8 cellular contexts compared by ENCODE assay signal in genomic region chr15:92883643-92884458, GRCh38. TPM values are rescaled to one million over a fixed set of nuclear protein-coding genes. Genes with fewer than 3 reads are reported as not detected.
A peak's percentile ranks its signal among the peaks of the same experiment; 100 is the strongest.
DNase-seq lines count a peak whose midpoint lies in the region; ATAC-seq and TF ChIP-seq lines count a peak whose summit lies in the region.

No MANE protein-coding gene starts in this region.

- H2BK120ac ChIP-seq in trophoblast cell (ENCODE audit: insufficient read depth, low read length, poor library complexity): peak overlapping the region; percentile 99

- H2BK12ac ChIP-seq in trophoblast cell (ENCODE audit: low read length): no peak overlapping the region

- no peak for ATAC-seq in GM21447 (IDR thresholded peaks at IDR 0.05; ENCODE audit: unreplicated experiment)

- H3K79me1 ChIP-seq in trophoblast cell (ENCODE audit: low read length): peaks cover 18% of the 10 kb centered on the region

- no peaks in the 10 kb centered on the region for H3K9me3 ChIP-seq in BLaER1 treated with 17β-estradiol and CSF1 and Interleukin-3, amounts not matched to agents 10 nM and 100 nM (replicated peaks in 1 of 11)
- H3K9me3 ChIP-seq in HUES64 (ENCODE audit: insufficient read depth, low read depth, low read length) (no peaks in the 10 kb centered on the region), fibroblast of lung (ENCODE audit: control insufficient read depth, insufficient read depth, low read depth, low read length) (no peaks in the 10 kb centered on the region), trophoblast cell (ENCODE audit: insufficient read depth, low read depth, low read length) (no peaks in the 10 kb centered on the region)

- H3K4me3 ChIP-seq in BLaER1 treated with 17β-estradiol and CSF1 and Interleukin-3, amounts not matched to agents 10 nM and 100 nM: peak overlapping the region; percentile 93 to 98 (median 94)
- H3K4me3 ChIP-seq in HUES64 (ENCODE audit: low read length) (peak overlapping the region; percentile 98), fibroblast of lung (replicated peaks in 1 of 4; ENCODE audit: control extremely low read depth in 1 of 4, insufficient read depth in 1 of 4, low read depth in 3 of 4, low read length in 4 of 4) (peak overlapping the region; percentile 68 to 88 (median 78)), trophoblast cell (ENCODE audit: low read depth, low read length) (peak overlapping the region; percentile 92)

- no peak overlapping the region for H3K14ac ChIP-seq in trophoblast cell (ENCODE audit: low read length)

- no peak overlapping the region for H3K23ac ChIP-seq in trophoblast cell (ENCODE audit: low read length)

- DNase-seq in fibroblast of lung (ENCODE audit: low read depth in 2 of 2) (peak; percentile 61 to 64), trophoblast cell (peak; percentile 26 to 74), AG20443 (ENCODE audit: low spot score) (no peak), amygdala (lab: John Stamatoyannopoulos, UW) (no peak)

- H3K4me1 ChIP-seq in BLaER1 treated with 17β-estradiol and CSF1 and Interleukin-3, amounts not matched to agents 10 nM and 100 nM: peaks cover 29 to 52% (median 41%) of the 10 kb centered on the region in 10 experiments
- peaks cover 54% of the 10 kb centered on the region for H3K4me1 ChIP-seq in HUES64 (ENCODE audit: insufficient read depth, low read length)
- H3K4me1 ChIP-seq in fibroblast of lung (ENCODE audit: control insufficient read depth, extremely low read depth, insufficient read depth, low read length): peaks cover 4% of the 10 kb centered on the region
- H3K4me1 ChIP-seq in trophoblast cell (ENCODE audit: control insufficient read depth in 1 of 2, insufficient read depth in 2 of 2, low read length in 2 of 2): peaks cover 3 to 6% of the 10 kb centered on the region in 2 experiments

- H4K8ac ChIP-seq in trophoblast cell (ENCODE audit: low read depth, low read length): no peak overlapping the region

- H2BK5ac ChIP-seq in trophoblast cell (ENCODE audit: low read depth, low read length, poor library complexity): no peak overlapping the region

- H3K18ac ChIP-seq in trophoblast cell (ENCODE audit: low read length): no peak overlapping the region

- H3K79me2 ChIP-seq in fibroblast of lung (ENCODE audit: control insufficient read depth, insufficient read depth, low read length) (peaks cover 63% of the 10 kb centered on the region), trophoblast cell (ENCODE audit: control insufficient read depth, insufficient read depth, low read length, poor library complexity) (peaks cover 10% of the 10 kb centered on the region)

- under 1% methylated on average over 16 of the region's 19 CpGs for WGBS in HUES64
- WGBS in trophoblast cell (ENCODE audit: extremely low coverage, insufficient coverage, insufficient read length): no CpG with 5 or more reads among the region's 19 CpGs

- no peak for TF ChIP-seq CTCF in VCaP (conservative IDR thresholded peaks at IDR 0.05)
- TF ChIP-seq CTCF in fibroblast of lung (conservative IDR thresholded peaks at IDR 0.05 in 1 of 2, IDR thresholded peaks at IDR 0.05 in 1 of 2; ENCODE audit: low read depth in 1 of 2, low read length in 2 of 2): no peak

- no peaks in the 10 kb centered on the region for H3K27me3 ChIP-seq in BLaER1 treated with 17β-estradiol and CSF1 and Interleukin-3, amounts not matched to agents 10 nM and 100 nM
- no peaks in the 10 kb centered on the region for H3K27me3 ChIP-seq in HUES64 (ENCODE audit: insufficient read depth, low read length)
- no peaks in the 10 kb centered on the region for H3K27me3 ChIP-seq in fibroblast of lung (ENCODE audit: control insufficient read depth, insufficient read depth, low read length)
- H3K27me3 ChIP-seq in trophoblast cell (ENCODE audit: insufficient read depth, low read length): no peaks in the 10 kb centered on the region

- peaks cover 30 to 52% (median 44%) of the 10 kb centered on the region in 11 experiments for H3K36me3 ChIP-seq in BLaER1 treated with 17β-estradiol and CSF1 and Interleukin-3, amounts not matched to agents 10 nM and 100 nM
- H3K36me3 ChIP-seq in HUES64 (ENCODE audit: insufficient read depth, low read length) (peaks cover 46% of the 10 kb centered on the region), fibroblast of lung (ENCODE audit: control insufficient read depth, insufficient read depth, low read length) (peaks cover 4% of the 10 kb centered on the region), trophoblast cell (ENCODE audit: control insufficient read depth in 1 of 2, insufficient read depth in 2 of 2, low read length in 2 of 2) (no peaks in the 10 kb centered on the region)

- H4K20me1 ChIP-seq in BLaER1 treated with 17β-estradiol and CSF1 and Interleukin-3, amounts not matched to agents 10 nM and 100 nM: peaks cover 6 to 59% (median 48%) of the 10 kb centered on the region in 11 experiments; a peak in 20 of 22 replicates
- no peaks in the 10 kb centered on the region for H4K20me1 ChIP-seq in fibroblast of lung (ENCODE audit: control insufficient read depth, extremely low read depth, insufficient read depth, low read length)

- H4K91ac ChIP-seq in trophoblast cell (ENCODE audit: low read depth, low read length): peak overlapping the region; percentile 100

- H3K27ac ChIP-seq in BLaER1 treated with 17β-estradiol and CSF1 and Interleukin-3, amounts not matched to agents 10 nM and 100 nM: peak overlapping the region; percentile 99 to 100 (median 100)
- H3K27ac ChIP-seq in HUES64 (ENCODE audit: low read depth, low read length) (peak overlapping the region; percentile 97), VCaP (peak overlapping the region; percentile 100), fibroblast of lung (ENCODE audit: insufficient read depth, low read length) (peak overlapping the region; percentile 89), trophoblast cell (ENCODE audit: low read depth, low read length) (peak overlapping the region; percentile 100)

- peak overlapping the region; percentile 55 to 87 (median 71); a peak in 18 of 22 replicates for H3K4me2 ChIP-seq in BLaER1 treated with 17β-estradiol and CSF1 and Interleukin-3, amounts not matched to agents 10 nM and 100 nM
- peak overlapping the region; percentile 89 for H3K4me2 ChIP-seq in fibroblast of lung (ENCODE audit: extremely low read depth, insufficient read depth, low read length)
- H3K4me2 ChIP-seq in trophoblast cell (ENCODE audit: low read length): peak overlapping the region; percentile 54

- peak overlapping the region; percentile 99 for H3K4ac ChIP-seq in trophoblast cell (ENCODE audit: low read depth, low read length)

- H2AFZ ChIP-seq in fibroblast of lung (ENCODE audit: low read length) (no peak overlapping the region), trophoblast cell (ENCODE audit: insufficient read depth, low read length, poor library complexity) (no peak overlapping the region)

- no peak overlapping the region for H4K12ac ChIP-seq in trophoblast cell (ENCODE audit: low read depth, low read length)

- no peak overlapping the region for H2AK5ac ChIP-seq in trophoblast cell (ENCODE audit: low read length)

- peak overlapping the region; percentile 100 for H3K9ac ChIP-seq in BLaER1 treated with 17β-estradiol and CSF1 and Interleukin-3, amounts not matched to agents 10 nM and 100 nM
- H3K9ac ChIP-seq in HUES64 (ENCODE audit: low read depth, low read length) (peak overlapping the region; percentile 97), fibroblast of lung (ENCODE audit: insufficient read depth, low read length) (peak overlapping the region; percentile 99), trophoblast cell (ENCODE audit: low read length) (peak overlapping the region; percentile 100)

RNA-seq across cellular contexts. Expression of gene CHD2, which starts 16.3 kb away (rescaled TPM):
- 15.8 TPM for polyA plus RNA-seq in HUES64 (2013, experiment 1 of 2)
- polyA plus RNA-seq in HUES64 (2013, experiment 2 of 2): 24.0 TPM
- total RNA-seq in fibroblast of lung: 77.8 and 92.5 TPM in 2 replicates
- 36.5 and 41.3 TPM in 2 replicates for polyA plus RNA-seq in fibroblast of lung
- 29.4 and 35.1 TPM in 2 replicates for polyA plus RNA-seq in fibroblast of lung (2012)
- polyA minus RNA-seq in fibroblast of lung (ENCODE audit: low replicate concordance): 33.6 and 46.0 TPM in 2 replicates
- 98.2 and 104 TPM in 2 replicates for polyA plus RNA-seq in trophoblast cell (2013)

Comparison
In these comparisons a context has a peak if more than half of its experiments do, and no peak if none do; other contexts are left out.
1. DNase-seq: peak in fibroblast of lung (2 of 2) and trophoblast cell (2 of 2); none in AG20443 (single experiment) and amygdala (0 of 56).
2. Peak in every context shown above with its lines, with median percentiles within 50 percentile points of each other: H3K27ac ChIP-seq, H3K4me2 ChIP-seq, H3K4me3 ChIP-seq and H3K9ac ChIP-seq.